In the genomic region with DNA sequence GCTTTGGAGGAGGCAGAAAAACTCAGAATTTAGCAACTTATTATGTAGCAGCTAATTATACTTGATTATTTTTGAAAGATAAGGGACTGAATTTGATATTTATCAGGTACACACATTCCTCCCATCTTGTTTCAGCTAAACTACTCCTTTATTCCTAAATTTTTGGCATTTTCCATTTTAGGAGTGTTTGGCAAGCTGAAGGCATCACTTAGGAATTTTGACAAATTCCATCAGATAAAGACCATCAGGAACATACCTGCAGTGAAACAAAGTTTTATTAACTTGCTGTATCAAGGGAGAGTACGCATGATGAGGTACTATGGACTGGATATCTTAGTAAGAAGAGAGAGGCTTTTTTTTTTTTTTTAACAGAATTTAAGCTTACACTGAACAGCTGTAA, we compare ENCODE assay signal across 9 cellular contexts.
"Had no signal": no experiment of that assay in that cellular context is flagged by ENCODE, and none has a peak within 500 bp of the region (broad histone marks: within the 10 kb centered on the region; RNA-seq: fewer than 3 reads in every experiment).

No MANE protein-coding gene starts in this region.

- H3K4me3 ChIP-seq: GM23248, GM23338, HAP-1 had no signal

- H3K9ac ChIP-seq: GM23248 had no signal

- H3K4me1 ChIP-seq: HAP-1 had no signal

- H3K4me2 ChIP-seq: GM23338 had no signal

- DNase-seq: GM23248, GOT3, H7, H9, HCEC 1CT, HFFc6 had no signal

- H3K27ac ChIP-seq: GM23248 had no signal

- H3K9me3 ChIP-seq: HAP-1 had no signal

- H2AFZ ChIP-seq: GM23248, GM23338 had no signal

- FAIRE-seq: H54 had no signal

- H3K36me3 ChIP-seq: HAP-1 had no signal
